In the genomic region with DNA sequence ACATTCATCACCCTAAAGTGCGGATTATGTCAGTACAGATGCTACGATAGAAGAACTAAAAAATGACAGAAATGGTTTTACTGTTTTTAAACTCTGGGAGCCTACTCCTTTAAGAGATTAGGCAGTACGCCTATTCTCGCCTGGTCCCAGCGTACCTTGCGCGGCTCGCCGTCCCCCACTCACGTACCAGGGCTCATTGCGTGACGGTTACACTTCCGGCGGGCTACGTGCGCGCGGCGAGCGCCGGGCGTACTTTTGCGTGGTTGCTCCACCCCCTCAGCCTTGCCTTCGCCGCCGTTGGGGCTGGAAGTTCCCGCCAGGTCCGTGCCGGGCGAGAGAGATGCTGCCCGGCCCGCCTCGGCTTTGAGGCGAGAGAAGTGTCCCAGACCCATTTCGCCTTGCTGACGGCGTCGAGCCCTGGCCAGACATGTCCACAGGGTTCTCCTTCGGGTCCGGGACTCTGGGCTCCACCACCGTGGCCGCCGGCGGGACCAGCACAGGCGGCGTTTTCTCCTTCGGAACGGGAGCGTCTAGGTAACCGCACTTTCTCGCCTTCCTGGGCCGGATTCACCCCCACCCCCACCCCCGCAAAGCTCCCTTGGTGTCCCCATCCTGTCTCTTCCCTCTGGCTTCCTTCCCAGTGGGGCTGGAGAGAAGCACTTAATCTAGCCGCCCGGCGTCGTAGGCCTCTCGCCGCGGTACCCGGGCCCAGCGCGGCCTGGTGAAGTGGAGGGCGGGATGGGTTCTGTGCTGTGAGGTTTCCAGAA, we compare ENCODE assay signal across 8 cellular contexts. TPM values are rescaled to one million over a fixed set of nuclear protein-coding genes. Genes with fewer than 3 reads are reported as not detected.
DNase-seq lines count a peak whose midpoint lies in the region; ATAC-seq lines count a peak whose summit lies in the region.

A gene with protein sequence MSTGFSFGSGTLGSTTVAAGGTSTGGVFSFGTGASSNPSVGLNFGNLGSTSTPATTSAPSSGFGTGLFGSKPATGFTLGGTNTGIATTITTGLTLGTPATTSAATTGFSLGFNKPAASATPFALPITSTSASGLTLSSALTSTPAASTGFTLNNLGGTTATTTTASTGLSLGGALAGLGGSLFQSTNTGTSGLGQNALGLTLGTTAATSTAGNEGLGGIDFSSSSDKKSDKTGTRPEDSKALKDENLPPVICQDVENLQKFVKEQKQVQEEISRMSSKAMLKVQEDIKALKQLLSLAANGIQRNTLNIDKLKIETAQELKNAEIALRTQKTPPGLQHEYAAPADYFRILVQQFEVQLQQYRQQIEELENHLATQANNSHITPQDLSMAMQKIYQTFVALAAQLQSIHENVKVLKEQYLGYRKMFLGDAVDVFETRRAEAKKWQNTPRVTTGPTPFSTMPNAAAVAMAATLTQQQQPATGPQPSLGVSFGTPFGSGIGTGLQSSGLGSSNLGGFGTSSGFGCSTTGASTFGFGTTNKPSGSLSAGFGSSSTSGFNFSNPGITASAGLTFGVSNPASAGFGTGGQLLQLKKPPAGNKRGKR (plus strand): TSS at position 279 of the 767 bp plus-strand sequence. CDS start 149 bp downstream, at position 428.

- H3K4me1 Mint-ChIP-seq in immature natural killer cell, result peaks cover 41 to 46% of the 10 kb centered on the region in 2 donors

- H3K27ac Mint-ChIP-seq in immature natural killer cell, result peak within 1 kb of the TSS; percentile 86 to 97 (median 96)

- peak within 1 kb of the TSS; percentile 89 to 96 (median 91) for H3K4me3 Mint-ChIP-seq in immature natural killer cell

- peak; percentile 99 for ATAC-seq in GM19023 (IDR thresholded peaks at IDR 0.05; ENCODE audit: unreplicated experiment)
- peak; percentile 99 for ATAC-seq in HG03280 (IDR thresholded peaks at IDR 0.05; ENCODE audit: unreplicated experiment)

- H3K27me3 Mint-ChIP-seq in immature natural killer cell (ENCODE audit: low read depth in 3 of 3), result peaks cover 8 to 15% (median 10%) of the 10 kb centered on the region in 3 donors

- H3K36me3 Mint-ChIP-seq in immature natural killer cell, result peaks cover 0 to 4% (median 0%) of the 10 kb centered on the region in 3 donors

- no peaks in the 10 kb centered on the region for H3K9me3 Mint-ChIP-seq in immature natural killer cell

- DNase-seq in AG08395 (ENCODE audit: low spot score) (peak; percentile 92), NCI-H345 treated with DMSO at 0.1 percent for 48 hours (lab: John Stamatoyannopoulos, UW; ENCODE audit: unreplicated experiment) (peak; percentile 68), immature natural killer cell (peak; percentile 91 to 93 (median 91)), smooth muscle cell of the brain vasculature (ENCODE audit: low read depth, low spot score) (peak; percentile 88)
- peak; percentile 85 to 90 (median 86) for DNase-seq in activated CD4-positive, CD25-positive, alpha-beta regulatory T cell (lab: John Stamatoyannopoulos, UW)
- DNase-seq in central memory CD4-positive, alpha-beta T cell, result peak; percentile 94

RNA-seq across cellular contexts. Expression of the gene that starts here (rescaled TPM):
- polyA plus RNA-seq in immature natural killer cell, result 10 to 100 TPM in 2 of 3 donors, 1 to 10 TPM in 1; 3.9 to 18.1 (median 11.5) TPM

Comparison
In these comparisons a context has a peak if more than half of its experiments do, and no peak if none do; other contexts are left out.
1. Peak in every context shown above with its lines: DNase-seq and ATAC-seq.